18 cellular contexts compared by ENCODE assay signal in the genomic region with DNA sequence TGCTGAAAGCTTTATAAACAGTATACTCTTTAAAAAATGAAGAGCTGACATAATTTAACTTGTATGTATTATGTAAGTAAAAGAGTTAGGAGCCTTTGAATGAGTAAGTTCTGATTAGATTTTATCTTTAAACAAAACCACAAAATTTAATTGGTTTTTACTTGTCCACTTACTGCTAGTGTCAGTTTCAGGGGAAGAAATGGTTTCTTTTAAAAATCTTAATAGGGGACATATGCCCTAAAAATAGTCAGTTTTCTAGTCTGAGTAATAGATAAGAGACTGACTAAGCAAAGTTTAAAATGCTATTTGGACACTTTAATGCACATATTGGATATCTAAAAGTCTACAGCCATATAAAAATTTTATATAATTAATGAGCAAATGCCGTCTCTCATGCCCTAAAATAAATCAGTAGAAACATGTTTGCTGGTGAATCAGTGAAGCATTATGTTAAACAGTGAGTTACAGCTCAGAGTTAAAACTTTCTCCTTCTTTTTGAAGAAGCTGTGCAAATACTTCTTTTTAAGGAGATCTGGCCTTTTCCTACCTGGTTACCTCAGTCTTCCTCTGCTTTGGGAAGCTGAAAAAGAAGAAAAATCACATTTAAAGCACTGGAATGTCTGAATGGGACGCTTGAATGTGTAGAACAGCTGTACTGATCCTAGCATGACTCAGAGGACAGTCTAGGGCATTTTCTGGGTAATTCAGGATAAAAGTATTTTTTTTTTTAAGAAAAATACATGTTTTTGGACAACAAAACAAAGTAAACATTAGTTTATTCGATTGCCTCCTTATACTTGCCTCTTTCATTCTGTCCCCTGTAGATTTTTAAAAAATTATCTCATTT.
"Had no signal": no experiment of that assay in that cellular context is flagged by ENCODE, and none has a peak within 500 bp of the region (broad histone marks: within the 10 kb centered on the region; RNA-seq: fewer than 3 reads in every experiment).

No MANE protein-coding gene starts in this region.

- ATAC-seq: activated CD8-positive, alpha-beta memory T cell treated with anti-CD3 and anti-CD28 coated beads, Interleukin-2, amount 10 ng/mL, durations not matched to agents 7 days and 5 days; heart right ventricle; stimulated activated effector memory CD8-positive, alpha-beta T cell treated with anti-CD3 and anti-CD28 coated beads, Interleukin-12 subunit alpha, Interleukin-12 subunit beta, amount 100 ng/mL, for 72 hours had no signal

- H3K4me1 ChIP-seq: esophagus squamous epithelium, heart right ventricle had no signal

- FAIRE-seq: islet of Langerhans had no signal

- H3K9me3 ChIP-seq: ovary had no signal

- H3K27ac ChIP-seq: coronary artery, esophagus squamous epithelium, heart right ventricle, ovary had no signal

- H3K36me3 ChIP-seq: esophagus squamous epithelium, ovary had no signal

- DNase-seq: activated CD4-positive, alpha-beta memory T cell treated with anti-CD3 and anti-CD28 coated beads for 36 hours; activated CD4-positive, alpha-beta T cell treated with anti-CD3 and anti-CD28 coated beads for 1 hour; activated CD8-positive, alpha-beta memory T cell treated with anti-CD3 and anti-CD28 coated beads, Interleukin-2, amount 10 ng/mL, durations not matched to agents 7 days and 5 days; activated naive CD4-positive, alpha-beta T cell treated with anti-CD3 and anti-CD28 coated beads, Interleukin-2, amount 10 ng/mL, durations not matched to agents 7 days and 5 days; activated T-cell treated with anti-CD3 and anti-CD28 coated beads, Interleukin-2, amount 50 U/mL, for 24 hours; central memory CD4-positive, alpha-beta T cell; esophagus squamous epithelium; foreskin fibroblast; heart right ventricle; midbrain; naive B cell; ovary; T-helper 1 cell; T1000 had no signal

- H3K27me3 ChIP-seq: esophagus squamous epithelium, heart right ventricle, ovary had no signal

- H3K4me3 ChIP-seq: coronary artery, esophagus squamous epithelium, heart right ventricle, lung, ovary had no signal
